17 cellular contexts compared by ENCODE assay signal in the genomic region with DNA sequence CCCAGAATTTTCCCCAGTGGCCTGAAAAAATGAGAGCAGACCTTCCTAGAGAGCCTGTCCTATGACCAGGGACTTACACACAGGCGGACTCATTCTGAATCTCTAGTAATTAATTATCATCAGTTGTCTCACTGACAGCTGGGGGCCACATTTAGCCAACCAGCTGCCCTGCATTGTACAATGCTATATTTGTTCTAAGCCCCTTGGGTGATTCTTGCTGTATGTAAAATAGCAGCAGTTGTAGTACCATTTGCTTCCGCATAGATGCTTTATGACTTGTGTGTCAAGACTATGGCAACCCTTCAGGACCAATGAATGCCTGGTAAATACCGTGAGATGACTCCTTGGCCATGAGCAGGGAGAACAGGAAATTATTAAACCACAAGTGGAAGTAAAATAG.
DNase-seq lines count a peak whose midpoint lies in the region.
"Had no signal": no experiment of that assay in that cellular context is flagged by ENCODE, and none has a peak within 500 bp of the region (broad histone marks: within the 10 kb centered on the region; RNA-seq: fewer than 3 reads in every experiment).

No MANE protein-coding gene starts in this region.

- peak; percentile 7 for DNase-seq in NCI-H2171 treated with DMSO at 0.1 percent for 48 hours (lab: John Stamatoyannopoulos, UW)
- DNase-seq in NCI-H2171 (lab: John Stamatoyannopoulos, UW), result no peak
- DNase-seq in RKO (ENCODE audit: low spot score), result peak; percentile 68
- DNase-seq in hippocampal formation (lab: John Stamatoyannopoulos, UW), result peak; percentile 9 to 39
- DNase-seq in superior temporal gyrus (ENCODE audit: extremely low spot score), result peak; percentile 72
- no peak for DNase-seq in AG08395 (ENCODE audit: low spot score)
- no peak for DNase-seq in NCI-H1436 treated with DMSO at 0.1 percent for 48 hours (lab: John Stamatoyannopoulos, UW)
- DNase-seq in NCI-H345 treated with DMSO at 0.1 percent for 48 hours (lab: John Stamatoyannopoulos, UW; ENCODE audit: unreplicated experiment), result no peak
- DNase-seq: activated naive CD8-positive, alpha-beta T cell treated with anti-CD3 and anti-CD28 coated beads, Interleukin-2, amount 10 ng/mL, durations not matched to agents 7 days and 5 days; DMS153; erythroblast; GOT3; lower lobe of right lung; PC-3; SK-N-SH; stimulated activated CD8-positive, alpha-beta memory T cell treated with anti-CD3 and anti-CD28 coated beads, Interleukin-4, amount 100 ng/mL, for 48 hours; T-helper 9 cell had no signal

Comparison
In these comparisons a context has a peak if more than half of its experiments do, and no peak if none do; other contexts are left out.
1. DNase-seq: peak in NCI-H2171 treated with DMSO at 0.1 percent for 48 hours (single experiment), RKO (single experiment), hippocampal formation (2 of 2) and superior temporal gyrus (single experiment); none in NCI-H2171 (single experiment), AG08395 (single experiment), NCI-H1436 treated with DMSO at 0.1 percent for 48 hours (single experiment) and NCI-H345 treated with DMSO at 0.1 percent for 48 hours (single experiment).